7 cellular contexts compared by ENCODE assay signal in the genomic region with DNA sequence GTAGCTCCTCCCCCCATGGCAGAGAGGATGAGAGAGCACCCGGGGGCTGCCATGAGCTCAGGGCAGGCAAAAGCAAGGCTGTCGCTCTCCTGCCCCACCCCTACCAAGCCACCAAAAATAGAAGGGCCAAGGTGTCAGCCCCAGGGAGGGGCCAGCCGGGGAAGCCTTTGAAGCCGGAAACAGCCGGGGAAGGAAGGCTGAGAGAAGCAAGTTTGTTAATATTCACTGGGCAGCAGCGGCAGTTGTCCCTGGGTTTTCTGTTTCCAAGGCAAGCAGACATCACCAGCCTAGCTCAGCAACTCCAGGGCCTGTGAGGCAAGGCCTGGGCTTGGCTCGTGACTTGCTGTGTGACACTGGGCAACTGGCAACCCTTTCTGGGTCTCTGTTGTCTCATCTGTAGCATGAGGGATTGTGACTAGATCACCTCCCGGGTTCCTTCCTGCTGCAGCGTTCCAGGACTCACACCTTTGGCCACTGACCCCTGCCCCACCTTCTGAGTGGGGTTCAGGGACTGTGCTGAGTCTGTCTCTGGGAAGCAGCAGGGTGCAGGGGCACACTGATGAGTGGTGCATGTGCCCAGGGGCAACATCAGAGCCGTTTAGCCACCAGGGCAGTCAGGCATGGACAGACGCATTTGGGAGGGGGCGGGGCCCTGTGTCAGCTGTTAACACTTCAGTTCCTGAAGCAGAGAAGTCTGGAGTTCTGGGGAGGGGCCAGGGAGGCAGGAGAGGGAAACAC. TPM values are rescaled to one million over a fixed set of nuclear protein-coding genes. Genes with fewer than 3 reads are reported as not detected.
DNase-seq lines count a peak whose midpoint lies in the region; ATAC-seq and TF ChIP-seq lines count a peak whose summit lies in the region.

No MANE protein-coding gene starts in this region.

- H3K79me2 ChIP-seq in PC-9 (ENCODE audit: low read depth) = no peaks in the 10 kb centered on the region

- no peaks in the 10 kb centered on the region for H3K9me3 ChIP-seq in PC-9 (ENCODE audit: insufficient read depth, low read depth)

- no peaks in the 10 kb centered on the region for H3K36me3 Mint-ChIP-seq in activated naive CD4-positive, alpha-beta T cell treated with anti-CD3 and anti-CD28 coated beads, Interleukin-2, amount 10 ng/mL, durations not matched to agents 7 days and 5 days

- peaks cover 31% of the 10 kb centered on the region for H3K4me1 Mint-ChIP-seq in activated naive CD4-positive, alpha-beta T cell treated with anti-CD3 and anti-CD28 coated beads, Interleukin-2, amount 10 ng/mL, durations not matched to agents 7 days and 5 days

- no peaks in the 10 kb centered on the region for H3K9me3 Mint-ChIP-seq in activated naive CD4-positive, alpha-beta T cell treated with anti-CD3 and anti-CD28 coated beads, Interleukin-2, amount 10 ng/mL, durations not matched to agents 7 days and 5 days

- TF ChIP-seq CTCF in PC-9 (conservative IDR thresholded peaks at IDR 0.05) = 0 out of 2 replicates have a peak, but pooled peaks have one; percentile 18

- peak overlapping the region; percentile 52 for H3K4me3 ChIP-seq in PC-9

- H3K27ac ChIP-seq in PC-9 = peak overlapping the region; percentile 76

- DNase-seq in PC-9 (peak; percentile 70 to 74), left colon (peak; percentile 29 to 63), OCI-M2 (lab: John Stamatoyannopoulos, UW; ENCODE audit: unreplicated experiment) (no peak)
- DNase-seq in activated naive CD4-positive, alpha-beta T cell treated with anti-CD3 and anti-CD28 coated beads, Interleukin-2, amount 10 ng/mL, durations not matched to agents 7 days and 5 days = peak; percentile 88
- peak; percentile 20 to 38 (median 25) for DNase-seq in stimulated activated CD4-positive, alpha-beta T cell treated with anti-CD3 and anti-CD28 coated beads, TNF-alpha, amount 100 ng/mL, for 4 hours (ENCODE audit: low read depth in 3 of 3)

- H4K20me1 ChIP-seq in PC-9 (ENCODE audit: insufficient read depth) = no peaks in the 10 kb centered on the region

- no peaks in the 10 kb centered on the region for H3K9me2 ChIP-seq in PC-9 (ENCODE audit: insufficient read depth)

- H3K4me3 Mint-ChIP-seq in activated naive CD4-positive, alpha-beta T cell treated with anti-CD3 and anti-CD28 coated beads, Interleukin-2, amount 10 ng/mL, durations not matched to agents 7 days and 5 days = peak overlapping the region; percentile 57

- H3K36me3 ChIP-seq in PC-9 (ENCODE audit: low read depth) = no peaks in the 10 kb centered on the region

- H3K4me1 ChIP-seq in PC-9 (replicated peaks; ENCODE audit: insufficient read depth) = peaks cover 32% of the 10 kb centered on the region

- H3K27ac Mint-ChIP-seq in activated naive CD4-positive, alpha-beta T cell treated with anti-CD3 and anti-CD28 coated beads, Interleukin-2, amount 10 ng/mL, durations not matched to agents 7 days and 5 days = peak overlapping the region; percentile 94

- no TSS peak for BruUV-seq in PC-9 (replicated peaks; lab: Mats Ljungman, UMichigan)

- H3K4me2 ChIP-seq in PC-9 = peak overlapping the region; percentile 90

- POLR2A ChIA-PET in PC-9 (lab: Charles Lee; ENCODE audit: unreplicated experiment) = interaction anchor here (0.6 kb wide), 3 partner anchors 11 to 345 kb away, joined by 4 to 14 read pairs (median 6); partner anchors contain the start of gene NPC2

- peak overlapping the region; percentile 80 for H2AFZ ChIP-seq in PC-9

- peaks cover 33% of the 10 kb centered on the region for H3F3A ChIP-seq in PC-9 (ENCODE audit: insufficient read depth, low read depth)

- intact Hi-C loops in PC-9 (cut with micrococcal nuclease; ENCODE audit: unreplicated experiment) (no loop called here), left colon (cut with DNase I, micrococcal nuclease) (no loop called here)

- H3K27me3 ChIP-seq in PC-9 (ENCODE audit: insufficient read depth, low read depth) = no peaks in the 10 kb centered on the region

- H3K27me3 Mint-ChIP-seq in activated naive CD4-positive, alpha-beta T cell treated with anti-CD3 and anti-CD28 coated beads, Interleukin-2, amount 10 ng/mL, durations not matched to agents 7 days and 5 days = peaks cover 32% of the 10 kb centered on the region

- CTCF ChIA-PET in PC-9 (lab: Charles Lee) = interaction anchor here (0.8 kb wide), 1 partner anchor 75 kb away, joined by 3 read pairs; no protein-coding TSS in a partner anchor
- CTCF ChIA-PET in activated naive CD4-positive, alpha-beta T cell treated with anti-CD3 and anti-CD28 coated beads, Interleukin-2, amount 10 ng/mL, durations not matched to agents 7 days and 5 days (lab: Charles Lee) = interaction anchor here (1.2 kb wide), 1 partner anchor 40 kb away, joined by 3 read pairs; no protein-coding TSS in a partner anchor

- ATAC-seq in GM18873 (IDR thresholded peaks at IDR 0.05; ENCODE audit: low FRiP score, unreplicated experiment) = peak; percentile 71
- ATAC-seq in HG02870 (IDR thresholded peaks at IDR 0.05; ENCODE audit: unreplicated experiment) = peak; percentile 70
- peak; percentile 68 for ATAC-seq in left colon

RNA-seq across cellular contexts. Expression of gene SYNDIG1L, which starts 24.3 kb away (rescaled TPM):
- total RNA-seq in PC-9 (2021) (0.38 and 0.52 TPM in 2 replicates), left colon (not detected)

RNA-seq across cellular contexts. Expression of gene VRTN, which starts 53.4 kb away (rescaled TPM):
- not detected in 2 replicates for total RNA-seq in PC-9 (2021)
- not detected for total RNA-seq in left colon
